Comparison of ENCODE assay signal across 8 cellular contexts in the genomic region with DNA sequence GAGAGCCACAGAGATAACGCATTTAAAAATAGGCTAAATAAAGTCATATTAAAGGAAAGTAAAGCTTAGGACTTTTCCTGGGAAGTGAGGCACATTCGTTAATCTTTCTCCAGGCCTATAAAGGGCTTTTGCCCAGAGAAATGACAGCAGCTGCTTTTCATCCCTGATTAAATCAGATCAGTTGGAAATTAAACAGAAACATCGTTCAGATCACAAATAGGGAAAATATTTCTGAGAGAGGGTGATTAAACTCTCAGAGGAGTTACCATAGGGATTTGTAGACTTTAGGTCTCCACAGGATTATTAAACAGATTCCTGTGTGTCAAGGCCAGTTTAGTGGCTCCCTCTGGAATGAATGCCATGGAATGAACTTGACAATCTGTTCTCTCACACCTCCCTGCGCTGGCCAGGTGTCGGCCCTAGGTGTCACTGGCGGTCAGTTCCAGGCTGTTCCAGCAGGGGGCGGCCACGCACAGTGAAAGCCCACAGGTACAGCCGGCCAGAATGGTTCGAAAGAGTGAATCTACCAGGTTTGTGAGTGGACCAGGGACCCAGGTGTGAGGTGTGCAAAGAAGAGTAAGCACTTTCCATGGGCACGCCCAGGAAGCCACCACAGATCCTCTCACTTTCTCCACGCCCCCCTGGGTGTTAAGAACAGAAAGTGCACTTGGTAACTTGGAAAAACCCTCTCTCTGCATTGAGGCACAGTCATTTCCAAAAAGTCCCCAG.
DNase-seq lines count a peak whose midpoint lies in the region; ATAC-seq and TF ChIP-seq lines count a peak whose summit lies in the region.

No MANE protein-coding gene starts in this region.

- TF ChIP-seq CTCF in GM20000 (IDR thresholded peaks at IDR 0.05; ENCODE audit: extremely low read depth, missing control alignments) (peak; percentile 98), PC-9 (conservative IDR thresholded peaks at IDR 0.05) (peak; percentile 93), fibroblast of pulmonary artery (IDR thresholded peaks at IDR 0.05; ENCODE audit: low read length, missing control alignments) (peak; percentile 100), neutrophil (IDR thresholded peaks at IDR 0.05) (peak; percentile 88)

- peak; percentile 4 for DNase-seq in DMS153 (lab: John Stamatoyannopoulos, UW)
- DNase-seq in GM20000 (ENCODE audit: low spot score): peak; percentile 75
- DNase-seq in PC-9: peak; percentile 56 to 93
- peak; percentile 66 for DNase-seq in activated T-helper 1 cell treated with Interleukin-2 at 50 U/mL for 16 hours (ENCODE audit: low read depth)
- peak; percentile 71 for DNase-seq in fibroblast of pulmonary artery (ENCODE audit: low read depth)
- DNase-seq in substantia nigra (lab: John Stamatoyannopoulos, UW): peak in 45 of 49 donors; percentile 5 to 84 (median 42)

- POLR2A ChIA-PET in PC-9 (lab: Charles Lee; ENCODE audit: unreplicated experiment): no interaction called here

- H3K4me1 ChIP-seq in PC-9 (replicated peaks; ENCODE audit: insufficient read depth) (no peaks in the 10 kb centered on the region), neutrophil (ENCODE audit: control insufficient read depth in 1 of 2, insufficient read depth in 1 of 2, low read depth in 1 of 2, low read length in 1 of 2) (no peaks in the 10 kb centered on the region)

- H3K4me3 ChIP-seq in PC-9: no peak overlapping the region
- no peak overlapping the region for H3K4me3 ChIP-seq in fibroblast of pulmonary artery (replicated peaks; ENCODE audit: low read depth, low read length)
- no peak overlapping the region for H3K4me3 ChIP-seq in neutrophil (ENCODE audit: low read depth in 1 of 2, low read length in 1 of 2)

- no peaks in the 10 kb centered on the region for H3K79me2 ChIP-seq in PC-9 (ENCODE audit: low read depth)

- H3K9me3 ChIP-seq in PC-9 (ENCODE audit: insufficient read depth, low read depth) (no peaks in the 10 kb centered on the region), neutrophil (no peaks in the 10 kb centered on the region)

- intact Hi-C loops in PC-9 (cut with micrococcal nuclease; ENCODE audit: unreplicated experiment): loop anchor here (1.0 kb wide), 5 partner anchors 109 to 763 kb away; no protein-coding TSS in a partner anchor

- no peak overlapping the region for H2AFZ ChIP-seq in PC-9

- no peaks in the 10 kb centered on the region for H3K9me2 ChIP-seq in PC-9 (ENCODE audit: insufficient read depth)

- H4K20me1 ChIP-seq in PC-9 (ENCODE audit: insufficient read depth): no peaks in the 10 kb centered on the region

- H3K36me3 ChIP-seq in PC-9 (ENCODE audit: low read depth): no peaks in the 10 kb centered on the region
- no peaks in the 10 kb centered on the region for H3K36me3 ChIP-seq in neutrophil

- BruUV-seq in PC-9 (replicated peaks; lab: Mats Ljungman, UMichigan): no TSS peak

- H3F3A ChIP-seq in PC-9 (ENCODE audit: insufficient read depth, low read depth): no peaks in the 10 kb centered on the region

- no peak overlapping the region for H3K27ac ChIP-seq in PC-9
- H3K27ac ChIP-seq in neutrophil: no peak overlapping the region
- no peak overlapping the region for H3K27ac ChIP-seq in substantia nigra (ENCODE audit: low read depth, low read length, poor library complexity, severe bottlenecking)

- H3K27me3 ChIP-seq in PC-9 (ENCODE audit: insufficient read depth, low read depth): no peaks in the 10 kb centered on the region
- H3K27me3 ChIP-seq in neutrophil: peaks cover 14% of the 10 kb centered on the region

- H3K4me2 ChIP-seq in PC-9: peak overlapping the region; percentile 18; the same call in 1 of the 2 replicates

- peak; percentile 92 for ATAC-seq in HG03571 (IDR thresholded peaks at IDR 0.05; ENCODE audit: unreplicated experiment)

- CTCF ChIA-PET in PC-9 (lab: Charles Lee): no interaction called here

Comparison
In these comparisons a context has a peak if more than half of its experiments do, and no peak if none do; other contexts are left out.
1. DNase-seq: peak in every context shown above with its lines; median percentile 75 in GM20000; 74 in PC-9; 71 in fibroblast of pulmonary artery; 66 in activated T-helper 1 cell treated with Interleukin-2 at 50 U/mL for 16 hours; 42 in substantia nigra; 4 in DMS153.